7 cellular contexts compared by ENCODE assay signal in the genomic region with DNA sequence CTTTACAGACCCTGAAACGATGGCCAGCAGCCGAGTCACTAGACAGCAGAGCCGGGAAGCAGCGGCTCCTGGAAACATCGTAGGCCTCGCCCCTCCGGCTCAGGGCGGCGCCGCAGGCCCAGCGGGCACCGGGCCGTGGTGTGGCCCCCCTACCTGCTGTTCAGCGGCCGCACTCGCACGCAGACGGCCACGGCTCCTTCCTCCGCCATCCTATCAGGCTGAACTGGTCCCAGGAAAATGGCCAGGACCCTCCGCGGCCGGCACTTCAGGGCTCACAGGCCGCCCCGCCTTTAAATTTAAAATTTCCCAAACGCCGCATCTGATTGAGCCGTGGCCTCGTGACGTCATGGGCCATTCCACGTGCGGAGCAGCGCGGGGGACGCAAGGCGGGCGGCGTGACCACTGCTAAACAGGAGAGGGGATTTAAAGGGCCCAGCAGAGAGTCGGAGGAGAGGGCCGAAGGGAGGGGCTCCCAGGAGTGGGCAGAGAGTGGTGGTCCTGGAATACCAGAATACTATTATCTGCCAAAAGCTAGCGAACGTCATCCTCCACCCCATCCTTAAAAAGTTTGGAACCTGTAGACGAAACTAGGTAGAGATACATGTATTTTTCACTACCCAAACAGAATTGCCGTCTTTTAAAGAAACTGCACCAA. TPM values are rescaled to one million over a fixed set of nuclear protein-coding genes. Genes with fewer than 3 reads are reported as not detected.
DNase-seq lines count a peak whose midpoint lies in the region; ATAC-seq lines count a peak whose summit lies in the region.

A gene with protein sequence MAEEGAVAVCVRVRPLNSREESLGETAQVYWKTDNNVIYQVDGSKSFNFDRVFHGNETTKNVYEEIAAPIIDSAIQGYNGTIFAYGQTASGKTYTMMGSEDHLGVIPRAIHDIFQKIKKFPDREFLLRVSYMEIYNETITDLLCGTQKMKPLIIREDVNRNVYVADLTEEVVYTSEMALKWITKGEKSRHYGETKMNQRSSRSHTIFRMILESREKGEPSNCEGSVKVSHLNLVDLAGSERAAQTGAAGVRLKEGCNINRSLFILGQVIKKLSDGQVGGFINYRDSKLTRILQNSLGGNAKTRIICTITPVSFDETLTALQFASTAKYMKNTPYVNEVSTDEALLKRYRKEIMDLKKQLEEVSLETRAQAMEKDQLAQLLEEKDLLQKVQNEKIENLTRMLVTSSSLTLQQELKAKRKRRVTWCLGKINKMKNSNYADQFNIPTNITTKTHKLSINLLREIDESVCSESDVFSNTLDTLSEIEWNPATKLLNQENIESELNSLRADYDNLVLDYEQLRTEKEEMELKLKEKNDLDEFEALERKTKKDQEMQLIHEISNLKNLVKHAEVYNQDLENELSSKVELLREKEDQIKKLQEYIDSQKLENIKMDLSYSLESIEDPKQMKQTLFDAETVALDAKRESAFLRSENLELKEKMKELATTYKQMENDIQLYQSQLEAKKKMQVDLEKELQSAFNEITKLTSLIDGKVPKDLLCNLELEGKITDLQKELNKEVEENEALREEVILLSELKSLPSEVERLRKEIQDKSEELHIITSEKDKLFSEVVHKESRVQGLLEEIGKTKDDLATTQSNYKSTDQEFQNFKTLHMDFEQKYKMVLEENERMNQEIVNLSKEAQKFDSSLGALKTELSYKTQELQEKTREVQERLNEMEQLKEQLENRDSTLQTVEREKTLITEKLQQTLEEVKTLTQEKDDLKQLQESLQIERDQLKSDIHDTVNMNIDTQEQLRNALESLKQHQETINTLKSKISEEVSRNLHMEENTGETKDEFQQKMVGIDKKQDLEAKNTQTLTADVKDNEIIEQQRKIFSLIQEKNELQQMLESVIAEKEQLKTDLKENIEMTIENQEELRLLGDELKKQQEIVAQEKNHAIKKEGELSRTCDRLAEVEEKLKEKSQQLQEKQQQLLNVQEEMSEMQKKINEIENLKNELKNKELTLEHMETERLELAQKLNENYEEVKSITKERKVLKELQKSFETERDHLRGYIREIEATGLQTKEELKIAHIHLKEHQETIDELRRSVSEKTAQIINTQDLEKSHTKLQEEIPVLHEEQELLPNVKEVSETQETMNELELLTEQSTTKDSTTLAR (N-terminal part only) (minus strand): TSS at position 233 of the 655 bp plus-strand sequence. CDS start 24 bp downstream, at position 209.

- intact Hi-C loops in sciatic nerve (cut with DNase I), result no loop called here

- DNase-seq in NCI-H187 treated with DMSO at 0.1 percent for 48 hours (lab: John Stamatoyannopoulos, UW) (peak; percentile 30), T-helper 9 cell (peak; percentile 81), astrocyte of the hippocampus (ENCODE audit: low read depth, low spot score) (peak; percentile 95), iPS DF 19.7 (ENCODE audit: low read depth, low spot score) (peak; percentile 40), sciatic nerve (ENCODE audit: low spot score) (peak; percentile 91)

- peak; percentile 84 for ATAC-seq in GM18508 (IDR thresholded peaks at IDR 0.05; ENCODE audit: insufficient read depth, unreplicated experiment)
- peak; percentile 97 for ATAC-seq in HG02970 (IDR thresholded peaks at IDR 0.05; ENCODE audit: low FRiP score, unreplicated experiment)
- peak; percentile 97 for ATAC-seq in sciatic nerve

RNA-seq across cellular contexts. Expression of the gene that starts here (rescaled TPM):
- 0.76 TPM for total RNA-seq in sciatic nerve

Comparison
In these comparisons a context has a peak if more than half of its experiments do, and no peak if none do; other contexts are left out.
1. Peak in every context shown above with its lines: DNase-seq and ATAC-seq.
2. Peak in DNase-seq and ATAC-seq in sciatic nerve; RNA of the gene not detected or under 1 TPM.
3. DNase-seq: peak in every context shown above with its lines; median percentile 95 in astrocyte of the hippocampus; 91 in sciatic nerve; 81 in T-helper 9 cell; 40 in iPS DF 19.7; 30 in NCI-H187 treated with DMSO at 0.1 percent for 48 hours.